In the genomic region with DNA sequence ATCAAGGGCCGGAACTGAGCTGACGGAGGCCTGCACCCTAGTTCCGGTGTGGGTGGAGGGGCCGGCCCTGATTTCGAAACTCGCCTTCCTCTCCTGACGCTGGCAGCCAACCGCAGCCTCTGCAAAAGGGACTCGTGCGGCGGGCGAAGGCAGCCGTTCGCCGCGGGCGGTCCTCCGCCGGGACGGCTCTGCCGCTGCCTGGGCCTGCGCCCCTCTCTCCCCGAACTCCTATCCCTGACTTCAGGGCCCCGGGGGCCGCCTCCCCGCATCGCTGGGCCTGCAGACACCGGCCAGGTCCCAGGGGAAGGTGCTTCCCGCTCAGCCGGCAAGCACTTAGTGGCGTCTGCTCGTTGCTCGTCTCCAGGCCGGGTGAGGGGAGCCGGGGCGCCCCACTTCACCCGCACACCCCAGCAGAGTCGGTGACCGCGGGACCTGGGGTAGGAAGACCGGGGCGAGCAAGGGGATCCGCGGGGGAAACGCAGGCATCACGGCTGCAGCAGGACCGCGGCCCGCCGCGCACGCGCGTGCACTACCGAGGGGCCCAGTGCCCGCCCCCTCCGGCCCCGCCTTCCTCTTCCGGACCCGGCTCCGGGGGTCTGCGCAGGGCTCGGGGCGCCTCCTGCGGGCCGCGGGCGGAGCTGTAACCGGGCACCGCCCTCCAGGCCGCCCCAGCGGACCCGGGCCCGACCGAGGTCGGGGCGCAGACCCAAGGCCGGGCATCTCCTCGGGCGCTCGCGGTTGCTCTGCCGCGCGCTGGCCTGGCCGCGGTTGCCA, we compare ENCODE assay signal across 1 cellular context.
TF ChIP-seq lines count a peak whose summit lies in the region.

No MANE protein-coding gene starts in this region.

TF ChIP-seq in HEK293, 187 proteins besides CTCF, POLR2A, EP300 and RAD21 (continued from another document and continues in another):
- TF ChIP-seq, protein P1, sequence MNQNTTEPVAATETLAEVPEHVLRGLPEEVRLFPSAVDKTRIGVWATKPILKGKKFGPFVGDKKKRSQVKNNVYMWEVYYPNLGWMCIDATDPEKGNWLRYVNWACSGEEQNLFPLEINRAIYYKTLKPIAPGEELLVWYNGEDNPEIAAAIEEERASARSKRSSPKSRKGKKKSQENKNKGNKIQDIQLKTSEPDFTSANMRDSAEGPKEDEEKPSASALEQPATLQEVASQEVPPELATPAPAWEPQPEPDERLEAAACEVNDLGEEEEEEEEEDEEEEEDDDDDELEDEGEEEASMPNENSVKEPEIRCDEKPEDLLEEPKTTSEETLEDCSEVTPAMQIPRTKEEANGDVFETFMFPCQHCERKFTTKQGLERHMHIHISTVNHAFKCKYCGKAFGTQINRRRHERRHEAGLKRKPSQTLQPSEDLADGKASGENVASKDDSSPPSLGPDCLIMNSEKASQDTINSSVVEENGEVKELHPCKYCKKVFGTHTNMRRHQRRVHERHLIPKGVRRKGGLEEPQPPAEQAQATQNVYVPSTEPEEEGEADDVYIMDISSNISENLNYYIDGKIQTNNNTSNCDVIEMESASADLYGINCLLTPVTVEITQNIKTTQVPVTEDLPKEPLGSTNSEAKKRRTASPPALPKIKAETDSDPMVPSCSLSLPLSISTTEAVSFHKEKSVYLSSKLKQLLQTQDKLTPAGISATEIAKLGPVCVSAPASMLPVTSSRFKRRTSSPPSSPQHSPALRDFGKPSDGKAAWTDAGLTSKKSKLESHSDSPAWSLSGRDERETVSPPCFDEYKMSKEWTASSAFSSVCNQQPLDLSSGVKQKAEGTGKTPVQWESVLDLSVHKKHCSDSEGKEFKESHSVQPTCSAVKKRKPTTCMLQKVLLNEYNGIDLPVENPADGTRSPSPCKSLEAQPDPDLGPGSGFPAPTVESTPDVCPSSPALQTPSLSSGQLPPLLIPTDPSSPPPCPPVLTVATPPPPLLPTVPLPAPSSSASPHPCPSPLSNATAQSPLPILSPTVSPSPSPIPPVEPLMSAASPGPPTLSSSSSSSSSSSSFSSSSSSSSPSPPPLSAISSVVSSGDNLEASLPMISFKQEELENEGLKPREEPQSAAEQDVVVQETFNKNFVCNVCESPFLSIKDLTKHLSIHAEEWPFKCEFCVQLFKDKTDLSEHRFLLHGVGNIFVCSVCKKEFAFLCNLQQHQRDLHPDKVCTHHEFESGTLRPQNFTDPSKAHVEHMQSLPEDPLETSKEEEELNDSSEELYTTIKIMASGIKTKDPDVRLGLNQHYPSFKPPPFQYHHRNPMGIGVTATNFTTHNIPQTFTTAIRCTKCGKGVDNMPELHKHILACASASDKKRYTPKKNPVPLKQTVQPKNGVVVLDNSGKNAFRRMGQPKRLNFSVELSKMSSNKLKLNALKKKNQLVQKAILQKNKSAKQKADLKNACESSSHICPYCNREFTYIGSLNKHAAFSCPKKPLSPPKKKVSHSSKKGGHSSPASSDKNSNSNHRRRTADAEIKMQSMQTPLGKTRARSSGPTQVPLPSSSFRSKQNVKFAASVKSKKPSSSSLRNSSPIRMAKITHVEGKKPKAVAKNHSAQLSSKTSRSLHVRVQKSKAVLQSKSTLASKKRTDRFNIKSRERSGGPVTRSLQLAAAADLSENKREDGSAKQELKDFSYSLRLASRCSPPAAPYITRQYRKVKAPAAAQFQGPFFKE (tag by site-specific recombination; IDR thresholded peaks at IDR 0.05; ENCODE audit: borderline replicate concordance): no peak
- TF ChIP-seq ZNF701 (tag by site-specific recombination; IDR thresholded peaks at IDR 0.05) (no peak), ZNF223 (tag by site-specific recombination; IDR thresholded peaks at IDR 0.05) (no peak; the same call in 1 of the 2 replicates), ZNF561 (tag by site-specific recombination; IDR thresholded peaks at IDR 0.05; ENCODE audit: borderline replicate concordance) (peak; percentile 61; the same call in 1 of the 2 replicates), ZNF292 (tag by site-specific recombination; IDR thresholded peaks at IDR 0.05; ENCODE audit: borderline replicate concordance, low read depth) (no peak), ZXDB (tag by site-specific recombination; IDR thresholded peaks at IDR 0.05) (peak; percentile 85), ZNF23 (tag by site-specific recombination; IDR thresholded peaks at IDR 0.05; ENCODE audit: borderline replicate concordance) (no peak), ZNF433 (tag by site-specific recombination; IDR thresholded peaks at IDR 0.05; ENCODE audit: low read depth) (no peak), ZNF202 (tag by site-specific recombination; IDR thresholded peaks at IDR 0.05; ENCODE audit: borderline replicate concordance) (no peak), YY1 (tag by site-specific recombination; IDR thresholded peaks at IDR 0.05) (no peak), ZNF677 (tag by site-specific recombination; IDR thresholded peaks at IDR 0.05) (no peak), ZNF530 (tag by site-specific recombination; IDR thresholded peaks at IDR 0.05; ENCODE audit: low read depth) (no peak), HOXA7 (CRISPR knock-in tag; IDR thresholded peaks at IDR 0.05; ENCODE audit: borderline replicate concordance) (no peak), HOXD13 (CRISPR knock-in tag; IDR thresholded peaks at IDR 0.05; ENCODE audit: borderline replicate concordance) (no peak), MYNN (tag by site-specific recombination; IDR thresholded peaks at IDR 0.05; ENCODE audit: borderline replicate concordance) (no peak), ZFP37 (tag by site-specific recombination; IDR thresholded peaks at IDR 0.05) (peak; percentile 62; the same call in 1 of the 2 replicates), ZNF155 (tag by site-specific recombination; IDR thresholded peaks at IDR 0.05) (no peak), ZSCAN30 (tag by site-specific recombination; IDR thresholded peaks at IDR 0.05) (0 out of 2 replicates have a peak, but pooled peaks have one; percentile 24), EGR2 (tag by site-specific recombination; IDR thresholded peaks at IDR 0.05; ENCODE audit: low read depth) (0 out of 2 replicates have a peak, but pooled peaks have one; percentile 8), MEIS1 (CRISPR knock-in tag; IDR thresholded peaks at IDR 0.05; ENCODE audit: borderline replicate concordance) (no peak), ZNF19 (tag by site-specific recombination; IDR thresholded peaks at IDR 0.05; ENCODE audit: low read depth) (no peak), IKZF3 (tag by site-specific recombination; IDR thresholded peaks at IDR 0.05) (no peak), ZNF311 (tag by site-specific recombination; IDR thresholded peaks at IDR 0.05; ENCODE audit: borderline replicate concordance) (no peak), ZFP3 (tag by site-specific recombination; IDR thresholded peaks at IDR 0.05; ENCODE audit: low read depth) (peak; percentile 60; the same call in 1 of the 2 replicates), ZFP41 (tag by site-specific recombination; IDR thresholded peaks at IDR 0.05; ENCODE audit: borderline replicate concordance) (no peak), ZNF37A (tag by site-specific recombination; IDR thresholded peaks at IDR 0.05) (no peak), ZNF274 (IDR thresholded peaks at IDR 0.05; ENCODE audit: low read length) (no peak), ZNF274 (tag by site-specific recombination; IDR thresholded peaks at IDR 0.05; ENCODE audit: borderline replicate concordance) (no peak), ZNF621 (tag by site-specific recombination; IDR thresholded peaks at IDR 0.05) (no peak), OVOL3 (tag by site-specific recombination; IDR thresholded peaks at IDR 0.05) (no peak)
- TF ChIP-seq, protein P2, sequence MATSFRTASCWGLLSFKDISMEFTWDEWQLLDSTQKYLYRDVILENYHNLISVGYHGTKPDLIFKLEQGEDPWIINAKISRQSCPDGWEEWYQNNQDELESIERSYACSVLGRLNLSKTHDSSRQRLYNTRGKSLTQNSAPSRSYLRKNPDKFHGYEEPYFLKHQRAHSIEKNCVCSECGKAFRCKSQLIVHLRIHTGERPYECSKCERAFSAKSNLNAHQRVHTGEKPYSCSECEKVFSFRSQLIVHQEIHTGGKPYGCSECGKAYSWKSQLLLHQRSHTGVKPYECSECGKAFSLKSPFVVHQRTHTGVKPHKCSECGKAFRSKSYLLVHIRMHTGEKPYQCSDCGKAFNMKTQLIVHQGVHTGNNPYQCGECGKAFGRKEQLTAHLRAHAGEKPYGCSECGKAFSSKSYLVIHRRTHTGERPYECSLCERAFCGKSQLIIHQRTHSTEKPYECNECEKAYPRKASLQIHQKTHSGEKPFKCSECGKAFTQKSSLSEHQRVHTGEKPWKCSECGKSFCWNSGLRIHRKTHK (tag by site-specific recombination; IDR thresholded peaks at IDR 0.05): no peak
- TF ChIP-seq, protein P3, sequence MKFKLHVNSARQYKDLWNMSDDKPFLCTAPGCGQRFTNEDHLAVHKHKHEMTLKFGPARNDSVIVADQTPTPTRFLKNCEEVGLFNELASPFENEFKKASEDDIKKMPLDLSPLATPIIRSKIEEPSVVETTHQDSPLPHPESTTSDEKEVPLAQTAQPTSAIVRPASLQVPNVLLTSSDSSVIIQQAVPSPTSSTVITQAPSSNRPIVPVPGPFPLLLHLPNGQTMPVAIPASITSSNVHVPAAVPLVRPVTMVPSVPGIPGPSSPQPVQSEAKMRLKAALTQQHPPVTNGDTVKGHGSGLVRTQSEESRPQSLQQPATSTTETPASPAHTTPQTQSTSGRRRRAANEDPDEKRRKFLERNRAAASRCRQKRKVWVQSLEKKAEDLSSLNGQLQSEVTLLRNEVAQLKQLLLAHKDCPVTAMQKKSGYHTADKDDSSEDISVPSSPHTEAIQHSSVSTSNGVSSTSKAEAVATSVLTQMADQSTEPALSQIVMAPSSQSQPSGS (tag by site-specific recombination; IDR thresholded peaks at IDR 0.05; ENCODE audit: low read depth): no peak
- TF ChIP-seq, protein P4, sequence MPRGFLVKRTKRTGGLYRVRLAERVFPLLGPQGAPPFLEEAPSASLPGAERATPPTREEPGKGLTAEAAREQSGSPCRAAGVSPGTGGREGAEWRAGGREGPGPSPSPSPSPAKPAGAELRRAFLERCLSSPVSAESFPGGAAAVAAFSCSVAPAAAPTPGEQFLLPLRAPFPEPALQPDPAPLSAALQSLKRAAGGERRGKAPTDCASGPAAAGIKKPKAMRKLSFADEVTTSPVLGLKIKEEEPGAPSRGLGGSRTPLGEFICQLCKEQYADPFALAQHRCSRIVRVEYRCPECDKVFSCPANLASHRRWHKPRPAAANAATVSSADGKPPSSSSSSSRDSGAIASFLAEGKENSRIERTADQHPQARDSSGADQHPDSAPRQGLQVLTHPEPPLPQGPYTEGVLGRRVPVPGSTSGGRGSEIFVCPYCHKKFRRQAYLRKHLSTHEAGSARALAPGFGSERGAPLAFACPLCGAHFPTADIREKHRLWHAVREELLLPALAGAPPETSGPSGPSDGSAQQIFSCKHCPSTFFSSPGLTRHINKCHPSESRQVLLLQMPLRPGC (tag by site-specific recombination; IDR thresholded peaks at IDR 0.05): no peak
- TF ChIP-seq, protein P5, sequence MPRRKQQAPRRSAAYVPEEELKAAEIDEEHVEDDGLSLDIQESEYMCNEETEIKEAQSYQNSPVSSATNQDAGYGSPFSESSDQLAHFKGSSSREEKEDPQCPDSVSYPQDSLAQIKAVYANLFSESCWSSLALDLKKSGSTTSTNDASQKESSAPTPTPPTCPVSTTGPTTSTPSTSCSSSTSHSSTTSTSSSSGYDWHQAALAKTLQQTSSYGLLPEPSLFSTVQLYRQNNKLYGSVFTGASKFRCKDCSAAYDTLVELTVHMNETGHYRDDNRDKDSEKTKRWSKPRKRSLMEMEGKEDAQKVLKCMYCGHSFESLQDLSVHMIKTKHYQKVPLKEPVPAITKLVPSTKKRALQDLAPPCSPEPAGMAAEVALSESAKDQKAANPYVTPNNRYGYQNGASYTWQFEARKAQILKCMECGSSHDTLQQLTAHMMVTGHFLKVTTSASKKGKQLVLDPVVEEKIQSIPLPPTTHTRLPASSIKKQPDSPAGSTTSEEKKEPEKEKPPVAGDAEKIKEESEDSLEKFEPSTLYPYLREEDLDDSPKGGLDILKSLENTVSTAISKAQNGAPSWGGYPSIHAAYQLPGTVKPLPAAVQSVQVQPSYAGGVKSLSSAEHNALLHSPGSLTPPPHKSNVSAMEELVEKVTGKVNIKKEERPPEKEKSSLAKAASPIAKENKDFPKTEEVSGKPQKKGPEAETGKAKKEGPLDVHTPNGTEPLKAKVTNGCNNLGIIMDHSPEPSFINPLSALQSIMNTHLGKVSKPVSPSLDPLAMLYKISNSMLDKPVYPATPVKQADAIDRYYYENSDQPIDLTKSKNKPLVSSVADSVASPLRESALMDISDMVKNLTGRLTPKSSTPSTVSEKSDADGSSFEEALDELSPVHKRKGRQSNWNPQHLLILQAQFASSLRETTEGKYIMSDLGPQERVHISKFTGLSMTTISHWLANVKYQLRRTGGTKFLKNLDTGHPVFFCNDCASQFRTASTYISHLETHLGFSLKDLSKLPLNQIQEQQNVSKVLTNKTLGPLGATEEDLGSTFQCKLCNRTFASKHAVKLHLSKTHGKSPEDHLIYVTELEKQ (tag by site-specific recombination; IDR thresholded peaks at IDR 0.05; ENCODE audit: borderline replicate concordance): no peak
- TF ChIP-seq, protein P6, sequence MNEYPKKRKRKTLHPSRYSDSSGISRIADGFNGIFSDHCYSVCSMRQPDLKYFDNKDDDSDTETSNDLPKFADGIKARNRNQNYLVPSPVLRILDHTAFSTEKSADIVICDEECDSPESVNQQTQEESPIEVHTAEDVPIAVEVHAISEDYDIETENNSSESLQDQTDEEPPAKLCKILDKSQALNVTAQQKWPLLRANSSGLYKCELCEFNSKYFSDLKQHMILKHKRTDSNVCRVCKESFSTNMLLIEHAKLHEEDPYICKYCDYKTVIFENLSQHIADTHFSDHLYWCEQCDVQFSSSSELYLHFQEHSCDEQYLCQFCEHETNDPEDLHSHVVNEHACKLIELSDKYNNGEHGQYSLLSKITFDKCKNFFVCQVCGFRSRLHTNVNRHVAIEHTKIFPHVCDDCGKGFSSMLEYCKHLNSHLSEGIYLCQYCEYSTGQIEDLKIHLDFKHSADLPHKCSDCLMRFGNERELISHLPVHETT (tag by site-specific recombination; IDR thresholded peaks at IDR 0.05): 0 out of 2 replicates have a peak, but pooled peaks have one; percentile 15
- TF ChIP-seq, protein P7, sequence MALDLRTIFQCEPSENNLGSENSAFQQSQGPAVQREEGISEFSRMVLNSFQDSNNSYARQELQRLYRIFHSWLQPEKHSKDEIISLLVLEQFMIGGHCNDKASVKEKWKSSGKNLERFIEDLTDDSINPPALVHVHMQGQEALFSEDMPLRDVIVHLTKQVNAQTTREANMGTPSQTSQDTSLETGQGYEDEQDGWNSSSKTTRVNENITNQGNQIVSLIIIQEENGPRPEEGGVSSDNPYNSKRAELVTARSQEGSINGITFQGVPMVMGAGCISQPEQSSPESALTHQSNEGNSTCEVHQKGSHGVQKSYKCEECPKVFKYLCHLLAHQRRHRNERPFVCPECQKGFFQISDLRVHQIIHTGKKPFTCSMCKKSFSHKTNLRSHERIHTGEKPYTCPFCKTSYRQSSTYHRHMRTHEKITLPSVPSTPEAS (tag by site-specific recombination; IDR thresholded peaks at IDR 0.05): no peak
- TF ChIP-seq, protein P8, sequence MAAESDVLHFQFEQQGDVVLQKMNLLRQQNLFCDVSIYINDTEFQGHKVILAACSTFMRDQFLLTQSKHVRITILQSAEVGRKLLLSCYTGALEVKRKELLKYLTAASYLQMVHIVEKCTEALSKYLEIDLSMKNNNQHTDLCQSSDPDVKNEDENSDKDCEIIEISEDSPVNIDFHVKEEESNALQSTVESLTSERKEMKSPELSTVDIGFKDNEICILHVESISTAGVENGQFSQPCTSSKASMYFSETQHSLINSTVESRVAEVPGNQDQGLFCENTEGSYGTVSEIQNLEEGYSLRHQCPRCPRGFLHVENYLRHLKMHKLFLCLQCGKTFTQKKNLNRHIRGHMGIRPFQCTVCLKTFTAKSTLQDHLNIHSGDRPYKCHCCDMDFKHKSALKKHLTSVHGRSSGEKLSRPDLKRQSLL (tag by site-specific recombination; IDR thresholded peaks at IDR 0.05): no peak
